ENCODE assay signal across 8 cellular contexts in genomic region chr11:73779084-73779902, GRCh38. TPM values are rescaled to one million over a fixed set of nuclear protein-coding genes. Genes with fewer than 3 reads are reported as not detected.
DNase-seq lines count a peak whose midpoint lies in the region; ATAC-seq and TF ChIP-seq lines count a peak whose summit lies in the region.

No MANE protein-coding gene starts in this region.

- DNase-seq in GM04504 (ENCODE audit: low read depth), result peak; percentile 96
- peak; percentile 99 for DNase-seq in HFFc6
- peak; percentile 99 for DNase-seq in NAMALWA (ENCODE audit: low spot score)
- peak; percentile 100 for DNase-seq in SK-MEL-5 (ENCODE audit: low read depth, low spot score)
- DNase-seq in activated naive CD4-positive, alpha-beta T cell treated with anti-CD3 and anti-CD28 coated beads, Interleukin-2, amount 10 ng/mL, durations not matched to agents 7 days and 5 days, result peak; percentile 99
- DNase-seq in substantia nigra (lab: John Stamatoyannopoulos, UW), result peak; percentile 64 to 99 (median 98)

- peak overlapping the region; percentile 99 for H3K4me3 Mint-ChIP-seq in HFFc6
- peak overlapping the region; percentile 83 for H3K4me3 Mint-ChIP-seq in activated naive CD4-positive, alpha-beta T cell treated with anti-CD3 and anti-CD28 coated beads, Interleukin-2, amount 10 ng/mL, durations not matched to agents 7 days and 5 days

- H3K4me1 ChIP-seq in gastroesophageal sphincter (peaks cover 0 to 9% (median 0%) of the 10 kb centered on the region in 3 donors), neutrophil (ENCODE audit: control insufficient read depth in 1 of 2, insufficient read depth in 1 of 2, low read depth in 1 of 2, low read length in 1 of 2) (peaks cover 21% of the 10 kb centered on the region in 2 experiments)

- no peaks in the 10 kb centered on the region for H3K27me3 ChIP-seq in gastroesophageal sphincter
- H3K27me3 ChIP-seq in neutrophil, result no peaks in the 10 kb centered on the region

- no peaks in the 10 kb centered on the region for H3K9me3 Mint-ChIP-seq in HFFc6
- H3K9me3 Mint-ChIP-seq in activated naive CD4-positive, alpha-beta T cell treated with anti-CD3 and anti-CD28 coated beads, Interleukin-2, amount 10 ng/mL, durations not matched to agents 7 days and 5 days, result no peaks in the 10 kb centered on the region

- peak overlapping the region; percentile 100 for H3K27ac Mint-ChIP-seq in HFFc6
- peak overlapping the region; percentile 100 for H3K27ac Mint-ChIP-seq in activated naive CD4-positive, alpha-beta T cell treated with anti-CD3 and anti-CD28 coated beads, Interleukin-2, amount 10 ng/mL, durations not matched to agents 7 days and 5 days

- ATAC-seq in gastroesophageal sphincter, result peak; percentile 100

- TF ChIP-seq EP300 in gastroesophageal sphincter (IDR thresholded peaks at IDR 0.05), result no peak

- H3K36me3 ChIP-seq in gastroesophageal sphincter (no peaks in the 10 kb centered on the region), neutrophil (no peaks in the 10 kb centered on the region)

- CTCF ChIA-PET in activated naive CD4-positive, alpha-beta T cell treated with anti-CD3 and anti-CD28 coated beads, Interleukin-2, amount 10 ng/mL, durations not matched to agents 7 days and 5 days (lab: Charles Lee), result interaction anchor here (0.6 to 3.5 kb wide), 3 partner anchors 17 to 24 kb away, joined by 3 to 36 read pairs (median 5); partner anchors contain the start of gene RAB6A

- H3K4me3 ChIP-seq in gastroesophageal sphincter (peak overlapping the region; percentile 47 to 69), neutrophil (ENCODE audit: low read depth in 1 of 2, low read length in 1 of 2) (peak overlapping the region; percentile 75 to 78)

- peak in 1 of 2 donors; percentile 39 for TF ChIP-seq POLR2A in gastroesophageal sphincter (IDR thresholded peaks at IDR 0.05)

- in situ Hi-C loops in SK-MEL-5 (cut with HindIII; ENCODE audit: low pct_unique_long_range_greater_than_20kb, low sequenced_read_pairs), result no loop called here

- H3K36me3 Mint-ChIP-seq in HFFc6 (ENCODE audit: low read depth), result no peaks in the 10 kb centered on the region
- H3K36me3 Mint-ChIP-seq in activated naive CD4-positive, alpha-beta T cell treated with anti-CD3 and anti-CD28 coated beads, Interleukin-2, amount 10 ng/mL, durations not matched to agents 7 days and 5 days, result no peaks in the 10 kb centered on the region

- no peaks in the 10 kb centered on the region for H3K9me3 ChIP-seq in gastroesophageal sphincter
- no peaks in the 10 kb centered on the region for H3K9me3 ChIP-seq in neutrophil

- peaks cover 9% of the 10 kb centered on the region for H3K4me1 Mint-ChIP-seq in HFFc6 (ENCODE audit: low read depth)
- peaks cover 24% of the 10 kb centered on the region for H3K4me1 Mint-ChIP-seq in activated naive CD4-positive, alpha-beta T cell treated with anti-CD3 and anti-CD28 coated beads, Interleukin-2, amount 10 ng/mL, durations not matched to agents 7 days and 5 days

- no peak for TF ChIP-seq CTCF in HFFc6 (IDR thresholded peaks at IDR 0.05)
- TF ChIP-seq CTCF in gastroesophageal sphincter (IDR thresholded peaks at IDR 0.05), result peak in 1 of 4 experiments; percentile 4
- TF ChIP-seq CTCF in neutrophil (IDR thresholded peaks at IDR 0.05), result peak; percentile 33

- 0 to 2% methylated on average over 10 to 16 of the region's 30 CpGs for WGBS in gastroesophageal sphincter (ENCODE audit: low coverage in 1 of 2), 2 donors

- H3K27me3 Mint-ChIP-seq in HFFc6 (ENCODE audit: insufficient read depth), result peaks cover 4% of the 10 kb centered on the region
- H3K27me3 Mint-ChIP-seq in activated naive CD4-positive, alpha-beta T cell treated with anti-CD3 and anti-CD28 coated beads, Interleukin-2, amount 10 ng/mL, durations not matched to agents 7 days and 5 days, result peaks cover 10% of the 10 kb centered on the region

- H3K27ac ChIP-seq in gastroesophageal sphincter, result peak overlapping the region; percentile 86 to 96 (median 90)
- H3K27ac ChIP-seq in neutrophil, result peak overlapping the region; percentile 89
- peak overlapping the region; percentile 98 for H3K27ac ChIP-seq in substantia nigra (ENCODE audit: low read depth, low read length, poor library complexity, severe bottlenecking)

RNA-seq across cellular contexts. Expression of gene MRPL48, which starts 8.4 kb away (rescaled TPM):
- 10 to 100 TPM; 29.3 to 39.4 (median 35.1) TPM for total RNA-seq in HFFc6 (2021; fragmentation: NEBNext Ultra II Directional; extraction: Animal tissue kit (Norgen Biotek cat#: 25700))
- 111 and 119 TPM in 2 replicates for total RNA-seq in SK-MEL-5 (2014; rRNA removed; shearing (Covaris generic))
- 44.5 and 47.7 TPM in 2 replicates for polyA plus RNA-seq in SK-MEL-5 (2015; cell fraction: cytosol; rRNA removed)
- 10.7 and 14.1 TPM in 2 replicates for polyA plus RNA-seq in SK-MEL-5 (2015; cell fraction: nucleus; rRNA removed)
- total RNA-seq in gastroesophageal sphincter, result 10 to 100 TPM in 3 of 4 donors, 1 to 10 TPM in 1; 8.8 to 46.2 (median 22.2) TPM

RNA-seq across cellular contexts. Expression of gene RAB6A, which starts 18.4 kb away (rescaled TPM):
- total RNA-seq in HFFc6 (2021; fragmentation: NEBNext Ultra II Directional; extraction: Animal tissue kit (Norgen Biotek cat#: 25700)), result 100 to 1,000 TPM in 5 of 6 experiments, 10 to 100 TPM in 1; 91.7 to 130 (median 109) TPM
- total RNA-seq in SK-MEL-5 (2014; rRNA removed; shearing (Covaris generic)), result 78.3 and 82.4 TPM in 2 replicates
- 89.0 and 137 TPM in 2 replicates for polyA plus RNA-seq in SK-MEL-5 (2015; cell fraction: cytosol; rRNA removed)
- 32.9 and 38.4 TPM in 2 replicates for polyA plus RNA-seq in SK-MEL-5 (2015; cell fraction: nucleus; rRNA removed)
- total RNA-seq in gastroesophageal sphincter, result 100 to 1,000 TPM; 134 to 168 (median 149) TPM

Comparison
In these comparisons a context has a peak if more than half of its experiments do, and no peak if none do; other contexts are left out.
1. Peak in every context shown above with its lines: DNase-seq, ATAC-seq, H3K4me3 ChIP-seq and H3K27ac ChIP-seq.